ENCODE assay signal across 3 cellular contexts in the genomic region with DNA sequence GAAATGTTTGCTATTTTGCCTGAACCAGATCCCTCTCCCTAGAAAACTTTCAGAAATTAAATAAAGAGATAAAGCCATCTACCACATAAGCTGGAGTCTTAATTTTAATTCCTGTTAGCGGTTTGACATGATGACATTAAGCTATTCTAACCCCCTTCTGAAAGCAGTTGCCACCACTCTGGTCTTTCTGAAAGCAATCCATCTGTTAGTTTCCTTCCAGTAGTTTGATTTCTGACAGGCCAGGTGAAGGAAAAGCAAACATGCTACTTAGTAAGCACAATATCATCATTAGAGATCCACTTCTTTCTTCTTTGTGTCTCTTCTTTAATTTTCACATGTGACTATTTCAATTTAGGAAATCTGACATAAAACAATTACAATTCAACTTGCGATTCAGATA.
TF ChIP-seq lines count a peak whose summit lies in the region.

No MANE protein-coding gene starts in this region.

TF ChIP-seq in SK-N-SH, 30 proteins besides CTCF, POLR2A, EP300 and RAD21:
- TF ChIP-seq, protein P1, sequence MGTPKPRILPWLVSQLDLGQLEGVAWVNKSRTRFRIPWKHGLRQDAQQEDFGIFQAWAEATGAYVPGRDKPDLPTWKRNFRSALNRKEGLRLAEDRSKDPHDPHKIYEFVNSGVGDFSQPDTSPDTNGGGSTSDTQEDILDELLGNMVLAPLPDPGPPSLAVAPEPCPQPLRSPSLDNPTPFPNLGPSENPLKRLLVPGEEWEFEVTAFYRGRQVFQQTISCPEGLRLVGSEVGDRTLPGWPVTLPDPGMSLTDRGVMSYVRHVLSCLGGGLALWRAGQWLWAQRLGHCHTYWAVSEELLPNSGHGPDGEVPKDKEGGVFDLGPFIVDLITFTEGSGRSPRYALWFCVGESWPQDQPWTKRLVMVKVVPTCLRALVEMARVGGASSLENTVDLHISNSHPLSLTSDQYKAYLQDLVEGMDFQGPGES (IDR thresholded peaks at IDR 0.05; ENCODE audit: low read depth, low read length), result no peak
- no peak for TF ChIP-seq RXRA (IDR thresholded peaks at IDR 0.05; ENCODE audit: borderline replicate concordance, low read depth)
- TF ChIP-seq RFX5 (IDR thresholded peaks at IDR 0.05; ENCODE audit: low read length), result peak; percentile 56; the same call in 1 of the 2 replicates

TF ChIP-seq in SK-N-SH treated with all-trans-retinoic acid at 6 μM for 48 hours, 23 proteins besides CTCF, POLR2A, EP300 and RAD21:
- no peak for TF ChIP-seq ZNF70 (CRISPR knock-in tag; IDR thresholded peaks at IDR 0.05)
- TF ChIP-seq, protein P2, sequence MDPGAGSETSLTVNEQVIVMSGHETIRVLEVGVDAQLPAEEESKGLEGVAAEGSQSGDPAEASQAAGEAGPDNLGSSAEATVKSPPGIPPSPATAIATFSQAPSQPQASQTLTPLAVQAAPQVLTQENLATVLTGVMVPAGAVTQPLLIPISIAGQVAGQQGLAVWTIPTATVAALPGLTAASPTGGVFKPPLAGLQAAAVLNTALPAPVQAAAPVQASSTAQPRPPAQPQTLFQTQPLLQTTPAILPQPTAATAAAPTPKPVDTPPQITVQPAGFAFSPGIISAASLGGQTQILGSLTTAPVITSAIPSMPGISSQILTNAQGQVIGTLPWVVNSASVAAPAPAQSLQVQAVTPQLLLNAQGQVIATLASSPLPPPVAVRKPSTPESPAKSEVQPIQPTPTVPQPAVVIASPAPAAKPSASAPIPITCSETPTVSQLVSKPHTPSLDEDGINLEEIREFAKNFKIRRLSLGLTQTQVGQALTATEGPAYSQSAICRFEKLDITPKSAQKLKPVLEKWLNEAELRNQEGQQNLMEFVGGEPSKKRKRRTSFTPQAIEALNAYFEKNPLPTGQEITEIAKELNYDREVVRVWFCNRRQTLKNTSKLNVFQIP (CRISPR knock-in tag; IDR thresholded peaks at IDR 0.05; ENCODE audit: borderline replicate concordance, low read depth), result no peak
- no peak for TF ChIP-seq ZC3H10 (CRISPR knock-in tag; IDR thresholded peaks at IDR 0.05)

TF ChIP-seq in GM12878, 131 proteins besides CTCF, POLR2A, EP300 and RAD21:
- TF ChIP-seq RUNX3 (IDR thresholded peaks at IDR 0.05; ENCODE audit: low read length) (peak; percentile 41; the same call in 1 of the 2 replicates), NR2F1 (conservative IDR thresholded peaks at IDR 0.05) (no peak)
